ENCODE assay signal across 8 cellular contexts in the genomic region with DNA sequence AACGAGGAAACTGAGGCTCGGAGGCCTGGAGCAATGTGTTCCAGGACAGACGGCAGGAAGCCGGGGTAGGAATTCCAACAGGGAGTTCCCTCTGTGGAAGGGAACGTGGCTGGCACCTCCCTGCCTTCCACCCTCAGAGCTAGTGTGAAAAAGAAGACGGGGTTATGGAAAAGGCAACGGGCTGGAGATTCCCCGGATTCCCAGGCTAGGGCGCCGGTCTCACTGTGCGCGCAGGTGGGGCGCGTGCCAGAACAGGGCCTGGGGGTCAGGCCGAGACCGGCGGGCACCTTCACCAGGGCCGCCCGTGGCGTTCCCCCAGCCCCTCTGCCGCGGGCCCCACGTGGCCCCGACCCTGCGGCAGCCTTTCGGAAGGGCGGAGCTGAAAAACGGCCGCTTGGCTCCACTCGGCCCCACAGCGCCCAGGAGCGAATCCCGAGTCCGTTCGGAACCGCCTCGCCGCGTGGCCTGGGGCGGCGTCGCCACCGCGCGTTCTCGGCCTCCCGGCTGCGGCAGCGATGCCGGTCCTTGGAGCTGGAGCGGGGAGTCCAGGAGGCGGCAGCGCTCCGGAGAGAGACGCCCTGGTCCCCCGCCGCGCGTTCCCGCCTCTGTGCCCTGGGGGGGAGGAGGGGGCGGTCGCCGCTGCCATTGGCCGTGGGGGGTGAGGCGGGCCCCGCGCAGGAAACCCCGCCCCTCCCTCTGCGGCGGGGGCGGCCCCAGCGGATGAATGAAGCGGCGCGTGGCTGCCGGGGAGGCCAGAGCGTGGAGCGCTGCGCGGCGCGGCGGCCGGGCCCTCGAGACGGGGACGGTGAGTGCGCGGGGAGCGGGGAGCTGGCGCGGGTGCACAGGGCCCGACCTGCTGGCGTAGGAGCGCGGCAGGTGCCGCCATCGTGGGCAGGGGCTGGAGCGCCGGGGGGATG. TPM values are rescaled to one million over a fixed set of nuclear protein-coding genes. Genes with fewer than 3 reads are reported as not detected.
A peak's percentile ranks its signal among the peaks of the same experiment; 100 is the strongest.
DNase-seq lines count a peak whose midpoint lies in the region; ATAC-seq and TF ChIP-seq lines count a peak whose summit lies in the region.

A gene with protein sequence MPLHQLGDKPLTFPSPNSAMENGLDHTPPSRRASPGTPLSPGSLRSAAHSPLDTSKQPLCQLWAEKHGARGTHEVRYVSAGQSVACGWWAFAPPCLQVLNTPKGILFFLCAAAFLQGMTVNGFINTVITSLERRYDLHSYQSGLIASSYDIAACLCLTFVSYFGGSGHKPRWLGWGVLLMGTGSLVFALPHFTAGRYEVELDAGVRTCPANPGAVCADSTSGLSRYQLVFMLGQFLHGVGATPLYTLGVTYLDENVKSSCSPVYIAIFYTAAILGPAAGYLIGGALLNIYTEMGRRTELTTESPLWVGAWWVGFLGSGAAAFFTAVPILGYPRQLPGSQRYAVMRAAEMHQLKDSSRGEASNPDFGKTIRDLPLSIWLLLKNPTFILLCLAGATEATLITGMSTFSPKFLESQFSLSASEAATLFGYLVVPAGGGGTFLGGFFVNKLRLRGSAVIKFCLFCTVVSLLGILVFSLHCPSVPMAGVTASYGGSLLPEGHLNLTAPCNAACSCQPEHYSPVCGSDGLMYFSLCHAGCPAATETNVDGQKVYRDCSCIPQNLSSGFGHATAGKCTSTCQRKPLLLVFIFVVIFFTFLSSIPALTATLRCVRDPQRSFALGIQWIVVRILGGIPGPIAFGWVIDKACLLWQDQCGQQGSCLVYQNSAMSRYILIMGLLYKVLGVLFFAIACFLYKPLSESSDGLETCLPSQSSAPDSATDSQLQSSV (plus strand): TSS at position 755 of the 917 bp plus-strand sequence. CDS start 13,952 bp downstream, outside the sequence.

- ATAC-seq in GM19035 (IDR thresholded peaks at IDR 0.05; ENCODE audit: unreplicated experiment) (peak; percentile 65), HG03378 (IDR thresholded peaks at IDR 0.05; ENCODE audit: unreplicated experiment) (peak; percentile 55)
- peak; percentile 93 for ATAC-seq in activated CD8-positive, alpha-beta T cell treated with anti-CD3 and anti-CD28 coated beads for 36 hours

- H3K36me3 Mint-ChIP-seq in activated CD8-positive, alpha-beta T cell treated with anti-CD3 and anti-CD28 coated beads for 36 hours (ENCODE audit: low read depth) = peaks cover 26% of the 10 kb centered on the region

- peak within 1 kb of the TSS; percentile 79 for H3K4me3 Mint-ChIP-seq in activated CD8-positive, alpha-beta T cell treated with anti-CD3 and anti-CD28 coated beads for 36 hours

- peaks cover 25% of the 10 kb centered on the region for H3K4me1 Mint-ChIP-seq in activated CD8-positive, alpha-beta T cell treated with anti-CD3 and anti-CD28 coated beads for 36 hours (ENCODE audit: low read depth)

- H3K4me3 ChIP-seq in AG04449 (ENCODE audit: low read depth, low read length) = peak within 1 kb of the TSS; percentile 36

- DNase-seq in AG04449 (ENCODE audit: low read depth, low spot score) (no peak), NCI-H82 (lab: John Stamatoyannopoulos, UW) (peak; percentile 87), mesenteric fat pad (ENCODE audit: low spot score) (no peak)
- DNase-seq in activated CD8-positive, alpha-beta T cell treated with anti-CD3 and anti-CD28 coated beads for 36 hours = peak; percentile 90
- DNase-seq in effector CD8-positive, alpha-beta T cell (lab: John Stamatoyannopoulos, UW) = peak; percentile 71
- DNase-seq in stimulated activated CD8-positive, alpha-beta memory T cell treated with anti-CD3 and anti-CD28 coated beads, Interleukin-15, amount 100 ng/mL, for 48 hours (ENCODE audit: low read depth in 2 of 2) = peak; percentile 80 to 86

- intact Hi-C loops in activated CD8-positive, alpha-beta T cell treated with anti-CD3 and anti-CD28 coated beads for 36 hours (cut with micrococcal nuclease) = loop anchor here (2.0 kb wide), 1 partner anchor 19 kb away; no protein-coding TSS in a partner anchor

- CTCF ChIA-PET in AG04449 (lab: Yijun Ruan, JAX) = interaction anchor here (0.7 to 1.9 kb wide), 3 partner anchors 26 to 152 kb away, joined by 3 to 5 read pairs (median 3); no protein-coding TSS in a partner anchor
- CTCF ChIA-PET in activated CD8-positive, alpha-beta T cell treated with anti-CD3 and anti-CD28 coated beads for 36 hours (lab: Charles Lee) = interaction anchor here (0.6 to 2.8 kb wide), 10 partner anchors 9 to 232 kb away, joined by 3 to 14 read pairs (median 8); no protein-coding TSS in a partner anchor

- POLR2A ChIA-PET in AG04449 (lab: Yijun Ruan, JAX) = no interaction called here
- POLR2A ChIA-PET in activated CD8-positive, alpha-beta T cell treated with anti-CD3 and anti-CD28 coated beads for 36 hours (lab: Charles Lee) = interaction anchor here (0.6 to 3.4 kb wide), 12 partner anchors 9 to 255 kb away, joined by 3 to 23 read pairs (median 6); a partner anchor contains a TSS

- H3K9me3 Mint-ChIP-seq in activated CD8-positive, alpha-beta T cell treated with anti-CD3 and anti-CD28 coated beads for 36 hours = no peaks in the 10 kb centered on the region

- H3K27ac Mint-ChIP-seq in activated CD8-positive, alpha-beta T cell treated with anti-CD3 and anti-CD28 coated beads for 36 hours = peak within 1 kb of the TSS; percentile 81

- H3K27me3 Mint-ChIP-seq in activated CD8-positive, alpha-beta T cell treated with anti-CD3 and anti-CD28 coated beads for 36 hours = peaks cover 12% of the 10 kb centered on the region

- no peak for TF ChIP-seq CTCF in AG04449 (IDR thresholded peaks at IDR 0.05; ENCODE audit: insufficient read depth, low read length, missing control alignments)
- no peak for TF ChIP-seq CTCF in activated CD8-positive, alpha-beta T cell treated with anti-CD3 and anti-CD28 coated beads for 36 hours (IDR thresholded peaks at IDR 0.05)

RNA-seq across cellular contexts. Expression of the gene that starts here (rescaled TPM):
- 10 to 100 TPM; 66.5 to 68.4 TPM for total RNA-seq in activated CD8-positive, alpha-beta T cell treated with anti-CD3 and anti-CD28 coated beads for 36 hours
- total RNA-seq in mesenteric fat pad = 44.4 TPM

Comparison
In these comparisons a context has a peak if more than half of its experiments do, and no peak if none do; other contexts are left out.
1. DNase-seq: peak in NCI-H82 (single experiment), activated CD8-positive, alpha-beta T cell treated with anti-CD3 and anti-CD28 coated beads for 36 hours (single experiment), effector CD8-positive, alpha-beta T cell (single experiment) and stimulated activated CD8-positive, alpha-beta memory T cell treated with anti-CD3 and anti-CD28 coated beads, Interleukin-15, amount 100 ng/mL, for 48 hours (2 of 2); none in AG04449 (single experiment) and mesenteric fat pad (single experiment).
2. Peak in every context shown above with its lines, with median percentiles within 50 percentile points of each other: ATAC-seq.